ENCODE assay signal across 1 cellular context in genomic region chr2:65232636-65233035, GRCh38.
TF ChIP-seq lines count a peak whose summit lies in the region.

No MANE protein-coding gene starts in this region.

TF ChIP-seq in HepG2, 621 proteins besides CTCF, POLR2A, EP300 and RAD21 (continued from another document):
- no peak for TF ChIP-seq THRA (CRISPR knock-in tag; IDR thresholded peaks at IDR 0.05; ENCODE audit: borderline replicate concordance)
- no peak for TF ChIP-seq GRHL1 (CRISPR knock-in tag; conservative IDR thresholded peaks at IDR 0.05)
- TF ChIP-seq ZNF431 (CRISPR knock-in tag; IDR thresholded peaks at IDR 0.05; ENCODE audit: borderline replicate concordance, low read depth) = no peak
- TF ChIP-seq ZNF331 (CRISPR knock-in tag; IDR thresholded peaks at IDR 0.05) = no peak
- TF ChIP-seq MTERF4 (CRISPR knock-in tag; IDR thresholded peaks at IDR 0.05) = no peak
- no peak for TF ChIP-seq TP53 (CRISPR knock-in tag; conservative IDR thresholded peaks at IDR 0.05)
- no peak for TF ChIP-seq KLF6 (CRISPR knock-in tag; IDR thresholded peaks at IDR 0.05)
TF ChIP-seq in HepG2: peak in this region for 0.
